3 cellular contexts compared by ENCODE assay signal in genomic region chr4:130233377-130234047, GRCh38.
TF ChIP-seq lines count a peak whose summit lies in the region.

No MANE protein-coding gene starts in this region.

TF ChIP-seq in liver, 16 proteins besides CTCF, POLR2A, EP300 and RAD21 (continued from another document):
- no peak for TF ChIP-seq ZBTB33 (IDR thresholded peaks at IDR 0.05)
- TF ChIP-seq MAX (IDR thresholded peaks at IDR 0.05) = no peak
- no peak for TF ChIP-seq TAF1 (conservative IDR thresholded peaks at IDR 0.05)
- TF ChIP-seq, protein P1, sequence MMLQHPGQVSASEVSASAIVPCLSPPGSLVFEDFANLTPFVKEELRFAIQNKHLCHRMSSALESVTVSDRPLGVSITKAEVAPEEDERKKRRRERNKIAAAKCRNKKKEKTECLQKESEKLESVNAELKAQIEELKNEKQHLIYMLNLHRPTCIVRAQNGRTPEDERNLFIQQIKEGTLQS (IDR thresholded peaks at IDR 0.05) = no peak
- no peak for TF ChIP-seq FOXA2 (IDR thresholded peaks at IDR 0.05)
- no peak for TF ChIP-seq JUND (IDR thresholded peaks at IDR 0.05)
- no peak for TF ChIP-seq REST (IDR thresholded peaks at IDR 0.05)
- no peak for TF ChIP-seq FOXA1 (IDR thresholded peaks at IDR 0.05)
- no peak for TF ChIP-seq EGR1 (IDR thresholded peaks at IDR 0.05; ENCODE audit: low read depth in 2 of 2)
- no peak for TF ChIP-seq GABPA (IDR thresholded peaks at IDR 0.05 in 1 of 2, conservative IDR thresholded peaks at IDR 0.05 in 1 of 2)

TF ChIP-seq in HepG2, 621 proteins besides CTCF, POLR2A, EP300 and RAD21:
- no peak for TF ChIP-seq PAXIP1 (CRISPR knock-in tag; conservative IDR thresholded peaks at IDR 0.05)
- no peak for TF ChIP-seq NFYC (CRISPR knock-in tag; IDR thresholded peaks at IDR 0.05)
- TF ChIP-seq ARID2 (CRISPR knock-in tag; IDR thresholded peaks at IDR 0.05; ENCODE audit: borderline replicate concordance) = no peak
- no peak for TF ChIP-seq RELA (CRISPR knock-in tag; IDR thresholded peaks at IDR 0.05)
- no peak for TF ChIP-seq ZNF761 (CRISPR knock-in tag; conservative IDR thresholded peaks at IDR 0.05)
- TF ChIP-seq ASH2L (IDR thresholded peaks at IDR 0.05; ENCODE audit: insufficient read length, low read depth, low read length) = no peak
- TF ChIP-seq EEA1 (CRISPR knock-in tag; IDR thresholded peaks at IDR 0.05; ENCODE audit: borderline replicate concordance) = no peak
- TF ChIP-seq MTA1 (CRISPR knock-in tag; IDR thresholded peaks at IDR 0.05; ENCODE audit: borderline replicate concordance) = no peak
- no peak for TF ChIP-seq SNAI1 (CRISPR knock-in tag; IDR thresholded peaks at IDR 0.05; ENCODE audit: borderline replicate concordance)
- TF ChIP-seq NAIF1 (CRISPR knock-in tag; IDR thresholded peaks at IDR 0.05; ENCODE audit: borderline replicate concordance) = no peak
- TF ChIP-seq, protein P2, sequence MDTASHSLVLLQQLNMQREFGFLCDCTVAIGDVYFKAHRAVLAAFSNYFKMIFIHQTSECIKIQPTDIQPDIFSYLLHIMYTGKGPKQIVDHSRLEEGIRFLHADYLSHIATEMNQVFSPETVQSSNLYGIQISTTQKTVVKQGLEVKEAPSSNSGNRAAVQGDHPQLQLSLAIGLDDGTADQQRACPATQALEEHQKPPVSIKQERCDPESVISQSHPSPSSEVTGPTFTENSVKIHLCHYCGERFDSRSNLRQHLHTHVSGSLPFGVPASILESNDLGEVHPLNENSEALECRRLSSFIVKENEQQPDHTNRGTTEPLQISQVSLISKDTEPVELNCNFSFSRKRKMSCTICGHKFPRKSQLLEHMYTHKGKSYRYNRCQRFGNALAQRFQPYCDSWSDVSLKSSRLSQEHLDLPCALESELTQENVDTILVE (CRISPR knock-in tag; IDR thresholded peaks at IDR 0.05) = no peak
- TF ChIP-seq ZNF253 (CRISPR knock-in tag; IDR thresholded peaks at IDR 0.05; ENCODE audit: borderline replicate concordance) = no peak
- TF ChIP-seq TP53 (CRISPR knock-in tag; conservative IDR thresholded peaks at IDR 0.05) = no peak
- TF ChIP-seq FOXA3 (CRISPR knock-in tag; IDR thresholded peaks at IDR 0.05) = no peak

TF ChIP-seq in WTC11, 78 proteins besides CTCF, POLR2A, EP300 and RAD21 (continued from another document):
- TF ChIP-seq HMGA2 (CRISPR knock-in tag; IDR thresholded peaks at IDR 0.05) (no peak), TCF7 (CRISPR knock-in tag; IDR thresholded peaks at IDR 0.05; ENCODE audit: low read depth) (no peak), PRDM15 (CRISPR knock-in tag; IDR thresholded peaks at IDR 0.05) (no peak), NR1H2 (CRISPR knock-in tag; IDR thresholded peaks at IDR 0.05) (no peak), MAX (CRISPR knock-in tag; IDR thresholded peaks at IDR 0.05) (no peak), ZNF263 (CRISPR knock-in tag; IDR thresholded peaks at IDR 0.05; ENCODE audit: low read depth) (no peak), TP53 (CRISPR knock-in tag; IDR thresholded peaks at IDR 0.05) (no peak), CBFB (CRISPR knock-in tag; IDR thresholded peaks at IDR 0.05; ENCODE audit: low read depth) (no peak), NFATC4 (CRISPR knock-in tag; IDR thresholded peaks at IDR 0.05) (no peak)
- TF ChIP-seq, protein P1 (CRISPR knock-in tag; conservative IDR thresholded peaks at IDR 0.05) = no peak
- TF ChIP-seq, protein P3, sequence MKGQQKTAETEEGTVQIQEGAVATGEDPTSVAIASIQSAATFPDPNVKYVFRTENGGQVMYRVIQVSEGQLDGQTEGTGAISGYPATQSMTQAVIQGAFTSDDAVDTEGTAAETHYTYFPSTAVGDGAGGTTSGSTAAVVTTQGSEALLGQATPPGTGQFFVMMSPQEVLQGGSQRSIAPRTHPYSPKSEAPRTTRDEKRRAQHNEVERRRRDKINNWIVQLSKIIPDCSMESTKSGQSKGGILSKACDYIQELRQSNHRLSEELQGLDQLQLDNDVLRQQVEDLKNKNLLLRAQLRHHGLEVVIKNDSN (CRISPR knock-in tag; IDR thresholded peaks at IDR 0.05) = no peak
- TF ChIP-seq, protein P4, sequence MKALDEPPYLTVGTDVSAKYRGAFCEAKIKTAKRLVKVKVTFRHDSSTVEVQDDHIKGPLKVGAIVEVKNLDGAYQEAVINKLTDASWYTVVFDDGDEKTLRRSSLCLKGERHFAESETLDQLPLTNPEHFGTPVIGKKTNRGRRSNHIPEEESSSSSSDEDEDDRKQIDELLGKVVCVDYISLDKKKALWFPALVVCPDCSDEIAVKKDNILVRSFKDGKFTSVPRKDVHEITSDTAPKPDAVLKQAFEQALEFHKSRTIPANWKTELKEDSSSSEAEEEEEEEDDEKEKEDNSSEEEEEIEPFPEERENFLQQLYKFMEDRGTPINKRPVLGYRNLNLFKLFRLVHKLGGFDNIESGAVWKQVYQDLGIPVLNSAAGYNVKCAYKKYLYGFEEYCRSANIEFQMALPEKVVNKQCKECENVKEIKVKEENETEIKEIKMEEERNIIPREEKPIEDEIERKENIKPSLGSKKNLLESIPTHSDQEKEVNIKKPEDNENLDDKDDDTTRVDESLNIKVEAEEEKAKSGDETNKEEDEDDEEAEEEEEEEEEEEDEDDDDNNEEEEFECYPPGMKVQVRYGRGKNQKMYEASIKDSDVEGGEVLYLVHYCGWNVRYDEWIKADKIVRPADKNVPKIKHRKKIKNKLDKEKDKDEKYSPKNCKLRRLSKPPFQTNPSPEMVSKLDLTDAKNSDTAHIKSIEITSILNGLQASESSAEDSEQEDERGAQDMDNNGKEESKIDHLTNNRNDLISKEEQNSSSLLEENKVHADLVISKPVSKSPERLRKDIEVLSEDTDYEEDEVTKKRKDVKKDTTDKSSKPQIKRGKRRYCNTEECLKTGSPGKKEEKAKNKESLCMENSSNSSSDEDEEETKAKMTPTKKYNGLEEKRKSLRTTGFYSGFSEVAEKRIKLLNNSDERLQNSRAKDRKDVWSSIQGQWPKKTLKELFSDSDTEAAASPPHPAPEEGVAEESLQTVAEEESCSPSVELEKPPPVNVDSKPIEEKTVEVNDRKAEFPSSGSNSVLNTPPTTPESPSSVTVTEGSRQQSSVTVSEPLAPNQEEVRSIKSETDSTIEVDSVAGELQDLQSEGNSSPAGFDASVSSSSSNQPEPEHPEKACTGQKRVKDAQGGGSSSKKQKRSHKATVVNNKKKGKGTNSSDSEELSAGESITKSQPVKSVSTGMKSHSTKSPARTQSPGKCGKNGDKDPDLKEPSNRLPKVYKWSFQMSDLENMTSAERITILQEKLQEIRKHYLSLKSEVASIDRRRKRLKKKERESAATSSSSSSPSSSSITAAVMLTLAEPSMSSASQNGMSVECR (CRISPR knock-in tag; IDR thresholded peaks at IDR 0.05; ENCODE audit: borderline replicate concordance) = no peak
